Comparison of ENCODE assay signal across 1 cellular context in the genomic region with DNA sequence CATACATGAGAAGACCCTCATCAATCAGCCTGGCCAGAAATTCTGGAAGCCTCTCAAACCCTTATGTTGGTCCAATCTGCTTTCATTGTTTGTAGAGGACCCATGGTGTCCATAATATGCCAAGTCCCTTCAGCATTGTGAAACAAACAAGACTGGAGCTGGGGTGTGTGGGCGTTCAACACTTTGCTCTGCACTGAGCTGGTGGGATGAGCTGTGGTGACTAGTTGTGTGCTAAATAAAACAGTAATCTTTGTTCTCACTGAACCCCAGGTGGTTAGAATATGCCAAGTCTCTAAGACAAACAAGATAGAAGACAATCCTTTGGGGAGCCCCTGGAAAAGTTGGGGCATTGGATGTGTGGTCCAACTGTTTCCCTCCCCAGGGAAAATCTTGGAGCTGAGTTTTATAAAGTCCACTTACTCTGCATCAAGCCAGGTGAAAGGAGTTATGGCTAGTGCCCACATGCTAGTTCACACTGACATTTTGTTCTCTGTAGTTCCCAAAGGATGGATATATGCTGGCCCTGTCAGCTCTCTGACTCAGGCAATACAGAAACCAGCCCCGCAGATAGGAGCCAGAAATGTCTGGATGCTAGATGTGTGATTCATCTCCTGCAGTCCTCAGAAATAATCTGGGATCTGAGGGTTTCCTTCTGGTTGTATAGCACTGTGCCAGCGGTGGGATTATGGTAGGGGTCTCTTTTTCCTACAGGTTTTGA.
TF ChIP-seq lines count a peak whose summit lies in the region.

No MANE protein-coding gene starts in this region.

TF ChIP-seq in IMR-90, 13 proteins besides CTCF, POLR2A, EP300 and RAD21:
- TF ChIP-seq FOS (IDR thresholded peaks at IDR 0.05; ENCODE audit: low read depth, low read length) (peak; percentile 30; the same call in 1 of the 2 replicates), MAFK (IDR thresholded peaks at IDR 0.05; ENCODE audit: low read depth, low read length) (no peak), MXI1 (IDR thresholded peaks at IDR 0.05; ENCODE audit: borderline replicate concordance, low read depth, low read length) (no peak), CEBPB (IDR thresholded peaks at IDR 0.05; ENCODE audit: low read depth, low read length) (no peak), BHLHE40 (IDR thresholded peaks at IDR 0.05; ENCODE audit: low read depth, low read length) (no peak), RCOR1 (IDR thresholded peaks at IDR 0.05; ENCODE audit: insufficient replicate concordance, low read length) (no peak)
